Comparison of ENCODE assay signal across 17 cellular contexts in the genomic region with DNA sequence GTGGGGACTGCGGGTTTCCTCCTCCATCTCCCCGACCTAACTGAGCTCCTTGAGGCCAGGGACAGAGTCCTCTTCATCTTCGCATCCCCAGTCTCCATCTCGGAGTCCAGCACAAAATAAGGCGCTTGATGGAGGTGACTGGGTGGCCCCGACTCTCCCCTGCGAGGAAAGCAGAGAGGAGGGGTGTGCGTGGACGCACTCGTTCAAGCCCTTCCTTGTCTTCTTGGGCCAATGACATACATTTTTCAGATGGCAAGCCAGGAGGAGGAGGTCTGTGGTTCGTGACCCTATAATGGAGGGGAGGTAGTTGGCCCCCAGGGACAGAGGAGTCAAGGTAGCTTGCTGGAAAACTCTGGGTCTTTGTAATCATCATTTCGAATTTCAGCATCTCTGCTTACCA. TPM values are rescaled to one million over a fixed set of nuclear protein-coding genes. Genes with fewer than 3 reads are reported as not detected.
DNase-seq lines count a peak whose midpoint lies in the region; ATAC-seq, FAIRE-seq and TF ChIP-seq lines count a peak whose summit lies in the region.
"Had no signal": no experiment of that assay in that cellular context is flagged by ENCODE, and none has a peak within 500 bp of the region (broad histone marks: within the 10 kb centered on the region; RNA-seq: fewer than 3 reads in every experiment).

No MANE protein-coding gene starts in this region.

- H3K4me1 Mint-ChIP-seq in nephron progenitor cell = peaks cover 25% of the 10 kb centered on the region

- DNase-seq in 8988T (peak; percentile 5), amniotic epithelial cell (ENCODE audit: low read depth) (peak; percentile 21), kidney (no peak), nephron progenitor cell (no peak), COLO668 (lab: John Stamatoyannopoulos, UW; ENCODE audit: unreplicated experiment) (no peak), cortex of kidney (lab: John Stamatoyannopoulos, UW) (no peak)
- DNase-seq: activated CD4-positive, CD25-positive, alpha-beta regulatory T cell treated with anti-CD3 and anti-CD28 coated beads, Interleukin-2, amount 50 U/mL, for 72 hours; activated naive CD4-positive, alpha-beta T cell treated with Interleukin-2 at 50 U/mL for 16 hours; Caco-2; hippocampal formation; naive thymus-derived CD4-positive, alpha-beta T cell; NCI-H2107 had no signal

- H3K36me3 Mint-ChIP-seq in nephron progenitor cell (ENCODE audit: low read depth) = no peaks in the 10 kb centered on the region
- H3K36me3 Mint-ChIP-seq: naive thymus-derived CD4-positive, alpha-beta T cell had no signal

- no peaks in the 10 kb centered on the region for H3K27me3 ChIP-seq in skeletal muscle satellite cell (ENCODE audit: control insufficient read depth, insufficient read depth, low read length)

- no peak for FAIRE-seq in kidney (lab: Jason Lieb, UNC)
- FAIRE-seq: endothelial cell of umbilical vein had no signal

- ATAC-seq in HG03520 (IDR thresholded peaks at IDR 0.05; ENCODE audit: unreplicated experiment) = no peak
- ATAC-seq: naive thymus-derived CD4-positive, alpha-beta T cell had no signal

- H3K4me3 ChIP-seq in kidney (ENCODE audit: low read length in 2 of 2) (no peak overlapping the region), skeletal muscle satellite cell (ENCODE audit: low read length) (peak overlapping the region; percentile 21)
- H3K4me3 ChIP-seq: cardiac muscle cell had no signal

- H3K9me3 ChIP-seq in kidney (ENCODE audit: control insufficient read depth in 1 of 2, low read length in 2 of 2) (no peaks in the 10 kb centered on the region), skeletal muscle satellite cell (replicated peaks; ENCODE audit: low read length) (no peaks in the 10 kb centered on the region)
- H3K9me3 ChIP-seq: Caco-2 had no signal

- peaks cover 70% of the 10 kb centered on the region for H3K27me3 Mint-ChIP-seq in nephron progenitor cell (ENCODE audit: low read depth, poor library complexity)

- peak overlapping the region; percentile 11 for H3K4me2 ChIP-seq in skeletal muscle satellite cell (ENCODE audit: low read length)

- H3K9ac ChIP-seq in kidney (ENCODE audit: low read length in 2 of 2) = no peak overlapping the region
- peak overlapping the region; percentile 76 for H3K9ac ChIP-seq in skeletal muscle satellite cell (ENCODE audit: low read depth, low read length)

- TF ChIP-seq CTCF in kidney (IDR thresholded peaks at IDR 0.05; ENCODE audit: borderline replicate concordance, extremely low read depth, insufficient read depth) (no peak), nephron progenitor cell (IDR thresholded peaks at IDR 0.05) (no peak)

- no peaks in the 10 kb centered on the region for H3K9me3 Mint-ChIP-seq in nephron progenitor cell
- H3K9me3 Mint-ChIP-seq: stimulated activated naive CD8-positive, alpha-beta T cell treated with anti-CD3 and anti-CD28 coated beads, Interleukin-15, Interleukin-2, amounts not matched to agents 100 ng/mL and 50 ng/mL, for 24 hours had no signal

- peaks cover 0 to 2% of the 10 kb centered on the region in 2 donors for H3K36me3 ChIP-seq in kidney (ENCODE audit: control insufficient read depth in 1 of 2, insufficient read depth in 2 of 2, low read length in 2 of 2)
- peaks cover 21% of the 10 kb centered on the region for H3K36me3 ChIP-seq in skeletal muscle satellite cell (ENCODE audit: insufficient read depth, low read length)
- H3K36me3 ChIP-seq: cardiac muscle cell had no signal

- H3K4me1 ChIP-seq in kidney (ENCODE audit: control insufficient read depth in 1 of 2, insufficient read depth in 1 of 2, low read depth in 1 of 2, low read length in 2 of 2) (peaks cover 0 to under 1% of the 10 kb centered on the region in 2 donors), skeletal muscle satellite cell (ENCODE audit: control insufficient read depth, insufficient read depth, low read length) (peaks cover 83% of the 10 kb centered on the region)
- H3K4me1 ChIP-seq: Caco-2 had no signal

- H3K27ac ChIP-seq in kidney (ENCODE audit: low read depth in 2 of 2, low read length in 2 of 2) = peak overlapping the region; percentile 32 to 74
- H3K27ac ChIP-seq: cardiac muscle cell had no signal

- no peak overlapping the region for H3K4me3 Mint-ChIP-seq in nephron progenitor cell
- H3K4me3 Mint-ChIP-seq: naive thymus-derived CD4-positive, alpha-beta T cell; stimulated activated naive CD8-positive, alpha-beta T cell treated with anti-CD3 and anti-CD28 coated beads, Interleukin-15, Interleukin-2, amounts not matched to agents 100 ng/mL and 50 ng/mL, for 24 hours had no signal

- no peak overlapping the region for H3K27ac Mint-ChIP-seq in nephron progenitor cell
- H3K27ac Mint-ChIP-seq: naive thymus-derived CD4-positive, alpha-beta T cell; stimulated activated naive CD8-positive, alpha-beta T cell treated with anti-CD3 and anti-CD28 coated beads, Interleukin-15, Interleukin-2, amounts not matched to agents 100 ng/mL and 50 ng/mL, for 24 hours had no signal

- intact Hi-C loops in kidney (cut with DNase I) = no loop called here

RNA-seq across cellular contexts. Expression of a gene that starts 17.2 kb away (rescaled TPM):
- total RNA-seq in kidney = 108 TPM
- polyA plus RNA-seq in kidney (ENCODE audit: insufficient read depth, low read depth, low replicate concordance) = 4.8 TPM
- total RNA-seq in skeletal muscle satellite cell (2012; rRNA removed) = 26.4 and 46.7 TPM in 2 replicates

Comparison
In these comparisons a context has a peak if more than half of its experiments do, and no peak if none do; other contexts are left out.
1. DNase-seq: peak in 8988T (single experiment) and amniotic epithelial cell (single experiment); none in kidney (single experiment), nephron progenitor cell (single experiment), COLO668 (single experiment) and cortex of kidney (single experiment).